ENCODE assay signal across 11 cellular contexts in genomic region chr5:96582343-96582742, GRCh38.
DNase-seq lines count a peak whose midpoint lies in the region; ATAC-seq and TF ChIP-seq lines count a peak whose summit lies in the region.
"Had no signal": no experiment of that assay in that cellular context is flagged by ENCODE, and none has a peak within 500 bp of the region (broad histone marks: within the 10 kb centered on the region; RNA-seq: fewer than 3 reads in every experiment).

No MANE protein-coding gene starts in this region.

- no peak overlapping the region for H2BK15ac ChIP-seq in mesenchymal stem cell (ENCODE audit: low read depth, poor library complexity, severe bottlenecking)

- no peak overlapping the region for H2AFZ ChIP-seq in mesenchymal stem cell (ENCODE audit: low read depth, low read length)

- ATAC-seq in SK-N-SH treated with all-trans-retinoic acid at 6 μM for 48 hours = peak; percentile 68
- ATAC-seq in GM21529 (IDR thresholded peaks at IDR 0.05; ENCODE audit: unreplicated experiment) = no peak
- ATAC-seq in HG02610 (IDR thresholded peaks at IDR 0.05; ENCODE audit: unreplicated experiment) = no peak
- ATAC-seq in Right ventricle myocardium superior (ENCODE audit: poor library complexity) = no peak
- ATAC-seq in sciatic nerve = no peak
- ATAC-seq: stimulated activated memory B cell treated with anti-CD40 and anti-IgM and Interleukin-4, amounts not matched to agents 10 μg/mL and 1 μg/mL and 100 μg/mL, for 72 hours had no signal

- H3K18ac ChIP-seq in mesenchymal stem cell (ENCODE audit: low read depth in 1 of 2, low read length in 2 of 2) = peak overlapping the region in 1 of 2 experiments; percentile 61

- intact Hi-C loops in Right ventricle myocardium superior (cut with DNase I) (no loop called here), sciatic nerve (cut with DNase I) (no loop called here)

- no peaks in the 10 kb centered on the region for H3K79me1 ChIP-seq in mesenchymal stem cell (replicated peaks; ENCODE audit: low read length, poor library complexity, severe bottlenecking)

- no peaks in the 10 kb centered on the region for H3K27me3 ChIP-seq in mesenchymal stem cell (ENCODE audit: control insufficient read depth in 1 of 2, insufficient read depth in 1 of 2, low read length in 2 of 2)
- H3K27me3 ChIP-seq: adrenal gland had no signal

- WGBS in mesenchymal stem cell = 26% methylated on average over 10 of the region's 11 CpGs

- H2AK5ac ChIP-seq in mesenchymal stem cell (ENCODE audit: low read length, severe bottlenecking) = no peak overlapping the region

- H3K14ac ChIP-seq in mesenchymal stem cell (ENCODE audit: low read length in 2 of 2) = no peak overlapping the region

- peak overlapping the region; percentile 5 for H3K4me2 ChIP-seq in mesenchymal stem cell (ENCODE audit: low read length, poor library complexity, severe bottlenecking)

- H2BK12ac ChIP-seq in mesenchymal stem cell (ENCODE audit: low read length in 2 of 2) = peak overlapping the region in 1 of 2 experiments; percentile 86

- no peak overlapping the region for H3K4me3 ChIP-seq in mesenchymal stem cell (ENCODE audit: insufficient read depth in 1 of 2, low read depth in 1 of 2, low read length in 2 of 2)
- H3K4me3 ChIP-seq: adrenal gland had no signal

- H3K4me1 ChIP-seq in mesenchymal stem cell (ENCODE audit: control insufficient read depth, insufficient read depth, low read depth, low read length) = peaks cover 2% of the 10 kb centered on the region
- H3K4me1 ChIP-seq: adrenal gland had no signal

- H3K9ac ChIP-seq in mesenchymal stem cell (ENCODE audit: low read length) = no peak overlapping the region

- no peak overlapping the region for H4K91ac ChIP-seq in mesenchymal stem cell (ENCODE audit: low read length)

- no peak overlapping the region for H3K27ac ChIP-seq in mesenchymal stem cell (ENCODE audit: low read length, poor library complexity, severe bottlenecking)
- H3K27ac ChIP-seq: adrenal gland had no signal

- no peak overlapping the region for H2BK120ac ChIP-seq in mesenchymal stem cell (ENCODE audit: low read depth, low read length)

- no peaks in the 10 kb centered on the region for H3K36me3 ChIP-seq in mesenchymal stem cell (ENCODE audit: control insufficient read depth in 1 of 2, insufficient read depth in 2 of 2, low read depth in 1 of 2, low read length in 2 of 2)
- H3K36me3 ChIP-seq: adrenal gland had no signal

- H2BK5ac ChIP-seq in mesenchymal stem cell (ENCODE audit: low read depth, low read length, poor library complexity, severe bottlenecking) = no peak overlapping the region

- DNase-seq in Daoy (ENCODE audit: low read depth) = peak; percentile 64
- peak; percentile 82 for DNase-seq in NCI-H2029 treated with DMSO at 0.1 percent for 48 hours (lab: John Stamatoyannopoulos, UW)
- no peak for DNase-seq in mesenchymal stem cell
- DNase-seq in Right ventricle myocardium superior = no peak
- DNase-seq in sciatic nerve (ENCODE audit: low spot score) = no peak
- DNase-seq: adrenal gland, COR-L47 had no signal

- no peak overlapping the region for H4K8ac ChIP-seq in mesenchymal stem cell (ENCODE audit: low read length)

- H3K9me3 ChIP-seq in mesenchymal stem cell (ENCODE audit: control insufficient read depth, low read length) = no peaks in the 10 kb centered on the region
- H3K9me3 ChIP-seq: adrenal gland had no signal

- H3K4ac ChIP-seq in mesenchymal stem cell (ENCODE audit: low read depth in 1 of 2, low read length in 2 of 2) = no peak overlapping the region

- H3K23ac ChIP-seq in mesenchymal stem cell (ENCODE audit: low read length in 2 of 2) = no peak overlapping the region

TF ChIP-seq in SK-N-SH treated with all-trans-retinoic acid at 6 μM for 48 hours, 23 proteins besides CTCF, POLR2A, EP300 and RAD21:
- TF ChIP-seq ARNTL (CRISPR knock-in tag; IDR thresholded peaks at IDR 0.05; ENCODE audit: borderline replicate concordance, low read depth) = no peak
- no peak for TF ChIP-seq POU6F1 (CRISPR knock-in tag; IDR thresholded peaks at IDR 0.05; ENCODE audit: borderline replicate concordance, low read depth)
- no peak for TF ChIP-seq ZC3H10 (CRISPR knock-in tag; IDR thresholded peaks at IDR 0.05)
- no peak for TF ChIP-seq TCF4 (CRISPR knock-in tag; IDR thresholded peaks at IDR 0.05; ENCODE audit: borderline replicate concordance)
- no peak for TF ChIP-seq CSDC2 (CRISPR knock-in tag; IDR thresholded peaks at IDR 0.05)
- TF ChIP-seq CREB5 (CRISPR knock-in tag; IDR thresholded peaks at IDR 0.05; ENCODE audit: low read depth) = no peak
- TF ChIP-seq GLIS3 (CRISPR knock-in tag; IDR thresholded peaks at IDR 0.05) = no peak
- no peak for TF ChIP-seq ESRRG (CRISPR knock-in tag; IDR thresholded peaks at IDR 0.05)
- no peak for TF ChIP-seq ISL1 (CRISPR knock-in tag; IDR thresholded peaks at IDR 0.05)
- no peak for TF ChIP-seq TOX (CRISPR knock-in tag; IDR thresholded peaks at IDR 0.05; ENCODE audit: borderline replicate concordance)
- no peak for TF ChIP-seq OSR1 (CRISPR knock-in tag; IDR thresholded peaks at IDR 0.05)
- no peak for TF ChIP-seq SNAI2 (CRISPR knock-in tag; IDR thresholded peaks at IDR 0.05)
- TF ChIP-seq TSHZ2 (CRISPR knock-in tag; IDR thresholded peaks at IDR 0.05) = no peak
- TF ChIP-seq ZFP3 (CRISPR knock-in tag; IDR thresholded peaks at IDR 0.05) = no peak
TF ChIP-seq in SK-N-SH treated with all-trans-retinoic acid at 6 μM for 48 hours: peak in this region for 0.

Comparison
In these comparisons a context has a peak if more than half of its experiments do, and no peak if none do; other contexts are left out.
1. DNase-seq: peak in Daoy (single experiment) and NCI-H2029 treated with DMSO at 0.1 percent for 48 hours (single experiment); none in mesenchymal stem cell (single experiment), Right ventricle myocardium superior (single experiment) and sciatic nerve (single experiment).